Comparison of ENCODE assay signal across 13 cellular contexts in the genomic region with DNA sequence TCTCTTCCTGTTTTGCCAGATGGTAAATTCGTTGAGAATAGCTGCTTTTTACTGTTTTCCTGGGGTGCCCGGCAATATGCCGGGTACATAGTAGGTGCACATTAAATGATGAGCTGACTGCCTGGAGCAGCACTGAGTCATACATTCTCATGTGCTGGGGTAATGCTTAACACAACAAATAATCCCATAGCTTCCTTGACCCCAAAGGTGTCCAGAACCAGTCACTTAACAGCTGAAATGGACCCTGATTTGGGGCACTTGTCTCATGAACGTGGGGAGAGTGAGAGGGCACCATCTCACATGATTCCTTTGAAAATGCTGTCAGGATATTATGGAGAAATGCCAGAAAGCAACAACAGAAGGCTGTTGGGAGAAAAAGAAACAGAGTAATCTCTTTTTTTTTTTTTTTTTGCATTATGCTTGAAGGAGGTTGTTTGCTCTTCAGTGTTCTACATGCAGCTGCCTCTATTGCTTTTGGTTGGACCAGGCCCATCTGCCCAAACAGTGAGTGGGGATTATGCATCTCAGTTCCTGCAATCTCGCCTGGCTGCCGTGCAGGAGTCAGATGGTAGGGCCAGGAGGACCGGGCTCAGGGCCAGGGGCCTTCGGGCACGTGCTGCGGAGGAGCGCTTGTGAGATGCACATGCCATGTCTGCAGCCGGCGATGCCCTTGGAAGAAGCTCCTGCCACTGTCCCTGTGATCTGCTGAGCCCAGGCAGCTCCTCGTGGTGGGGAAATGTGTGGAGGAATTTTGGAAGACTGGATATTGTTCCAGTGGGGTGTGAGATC.
DNase-seq lines count a peak whose midpoint lies in the region; ATAC-seq and TF ChIP-seq lines count a peak whose summit lies in the region.
"Had no signal": no experiment of that assay in that cellular context is flagged by ENCODE, and none has a peak within 500 bp of the region (broad histone marks: within the 10 kb centered on the region; RNA-seq: fewer than 3 reads in every experiment).

No MANE protein-coding gene starts in this region.

- peaks cover 0 to 6% of the 10 kb centered on the region in 2 donors for H3K4me1 Mint-ChIP-seq in effector memory CD8-positive, alpha-beta T cell (ENCODE audit: low read depth in 2 of 2)

- no peaks in the 10 kb centered on the region for H3K9me3 Mint-ChIP-seq in effector memory CD8-positive, alpha-beta T cell
- H3K9me3 Mint-ChIP-seq: activated T-cell treated with anti-CD3 and anti-CD28 coated beads, Interleukin-2, amount 50 U/mL, for 72 hours had no signal

- H3K27ac Mint-ChIP-seq in effector memory CD8-positive, alpha-beta T cell: no peak overlapping the region
- H3K27ac Mint-ChIP-seq: activated T-cell treated with anti-CD3 and anti-CD28 coated beads, Interleukin-2, amount 50 U/mL, for 72 hours had no signal

- H3K27me3 Mint-ChIP-seq in effector memory CD8-positive, alpha-beta T cell: peaks cover 0 to 39% of the 10 kb centered on the region in 2 donors

- ATAC-seq in HG03460 (IDR thresholded peaks at IDR 0.05; ENCODE audit: unreplicated experiment): no peak
- ATAC-seq in HG02610 (IDR thresholded peaks at IDR 0.05; ENCODE audit: unreplicated experiment): no peak
- no peak for ATAC-seq in effector memory CD8-positive, alpha-beta T cell (replicated peaks)
- ATAC-seq: activated T-cell treated with anti-CD3 and anti-CD28 coated beads, Interleukin-2, amount 50 U/mL, for 72 hours had no signal

- no peaks in the 10 kb centered on the region for H3K36me3 ChIP-seq in ovary
- H3K36me3 ChIP-seq: prostate gland had no signal

- no peak for TF ChIP-seq POLR2A in ovary (IDR thresholded peaks at IDR 0.05)

- no peaks in the 10 kb centered on the region for H3K9me3 ChIP-seq in ovary
- H3K9me3 ChIP-seq: prostate gland had no signal

- intact Hi-C loops in ovary (cut with DNase I): loop anchor here in 1 of 4 donors (10.0 kb wide), 1 partner anchor 214 kb away; no protein-coding TSS in a partner anchor

- H3K4me3 ChIP-seq in ovary: no peak overlapping the region
- H3K4me3 ChIP-seq: prostate gland had no signal

- WGBS in ovary, 3 donors: 34 to 56% (median 43%) methylated on average over 14 of the region's 14 CpGs

- H3K27ac ChIP-seq in ovary: no peak overlapping the region
- H3K27ac ChIP-seq: prostate gland, VCaP had no signal

- no peak for TF ChIP-seq CTCF in ovary (IDR thresholded peaks at IDR 0.05)

- DNase-seq in EH (ENCODE audit: low read depth) (peak; percentile 73), NCI-H2171 treated with DMSO at 0.1 percent for 48 hours (lab: John Stamatoyannopoulos, UW) (peak; percentile 96), cerebellum (ENCODE audit: low spot score) (peak; percentile 75), ovary (peak in 3 of 5 donors; percentile 39 to 60 (median 49))
- no peak for DNase-seq in stimulated activated CD4-positive, alpha-beta T cell treated with anti-CD3 and anti-CD28 coated beads, Interleukin-4, amount 100 ng/mL, for 4 hours
- DNase-seq in effector memory CD8-positive, alpha-beta T cell: no peak
- DNase-seq: activated T-cell treated with anti-CD3 and anti-CD28 coated beads, Interleukin-2, amount 50 U/mL, for 72 hours; NCI-H146; RPMI8226 had no signal

- TF ChIP-seq EP300 in ovary (IDR thresholded peaks at IDR 0.05): no peak

- no peak overlapping the region for H3K4me3 Mint-ChIP-seq in effector memory CD8-positive, alpha-beta T cell
- H3K4me3 Mint-ChIP-seq: activated T-cell treated with anti-CD3 and anti-CD28 coated beads, Interleukin-2, amount 50 U/mL, for 72 hours had no signal

- H3K27me3 ChIP-seq in ovary: no peaks in the 10 kb centered on the region

- peaks cover 7% of the 10 kb centered on the region for H3K4me1 ChIP-seq in ovary (ENCODE audit: insufficient read depth)
- H3K4me1 ChIP-seq: prostate gland had no signal

- H3K36me3 Mint-ChIP-seq in effector memory CD8-positive, alpha-beta T cell (ENCODE audit: insufficient read depth): no peaks in the 10 kb centered on the region

Comparison
In these comparisons a context has a peak if more than half of its experiments do, and no peak if none do; other contexts are left out.
1. DNase-seq: peak in EH (single experiment), NCI-H2171 treated with DMSO at 0.1 percent for 48 hours (single experiment), cerebellum (single experiment) and ovary (3 of 5); none in stimulated activated CD4-positive, alpha-beta T cell treated with anti-CD3 and anti-CD28 coated beads, Interleukin-4, amount 100 ng/mL, for 4 hours (0 of 2) and effector memory CD8-positive, alpha-beta T cell (0 of 3).